1 cellular context compared by ENCODE assay signal in the genomic region with DNA sequence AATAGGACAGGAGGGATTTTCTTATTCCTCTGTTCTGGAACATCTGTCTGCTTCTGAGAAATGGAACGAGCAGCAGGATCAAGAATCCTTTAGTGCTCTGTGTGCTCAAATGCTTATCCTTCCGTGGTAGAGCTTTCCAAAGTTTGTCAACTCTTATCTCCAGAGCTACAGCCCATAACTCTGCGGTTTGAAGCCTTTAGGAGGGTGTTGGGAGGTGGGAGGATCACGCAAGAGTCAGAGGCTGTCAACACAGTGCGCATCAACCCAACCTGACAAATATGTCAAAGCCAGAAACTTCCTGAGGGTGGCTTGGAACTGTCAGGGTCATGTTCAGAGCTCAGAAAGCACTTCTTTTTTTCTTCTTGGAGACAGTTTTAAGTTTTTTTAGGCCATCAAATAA.
A peak's percentile ranks its signal among the peaks of the same experiment; 100 is the strongest.
TF ChIP-seq lines count a peak whose summit lies in the region.

No MANE protein-coding gene starts in this region.

TF ChIP-seq in K562, 482 proteins besides CTCF, POLR2A, EP300 and RAD21 (continued from another document and continues in another):
- TF ChIP-seq, protein P1, sequence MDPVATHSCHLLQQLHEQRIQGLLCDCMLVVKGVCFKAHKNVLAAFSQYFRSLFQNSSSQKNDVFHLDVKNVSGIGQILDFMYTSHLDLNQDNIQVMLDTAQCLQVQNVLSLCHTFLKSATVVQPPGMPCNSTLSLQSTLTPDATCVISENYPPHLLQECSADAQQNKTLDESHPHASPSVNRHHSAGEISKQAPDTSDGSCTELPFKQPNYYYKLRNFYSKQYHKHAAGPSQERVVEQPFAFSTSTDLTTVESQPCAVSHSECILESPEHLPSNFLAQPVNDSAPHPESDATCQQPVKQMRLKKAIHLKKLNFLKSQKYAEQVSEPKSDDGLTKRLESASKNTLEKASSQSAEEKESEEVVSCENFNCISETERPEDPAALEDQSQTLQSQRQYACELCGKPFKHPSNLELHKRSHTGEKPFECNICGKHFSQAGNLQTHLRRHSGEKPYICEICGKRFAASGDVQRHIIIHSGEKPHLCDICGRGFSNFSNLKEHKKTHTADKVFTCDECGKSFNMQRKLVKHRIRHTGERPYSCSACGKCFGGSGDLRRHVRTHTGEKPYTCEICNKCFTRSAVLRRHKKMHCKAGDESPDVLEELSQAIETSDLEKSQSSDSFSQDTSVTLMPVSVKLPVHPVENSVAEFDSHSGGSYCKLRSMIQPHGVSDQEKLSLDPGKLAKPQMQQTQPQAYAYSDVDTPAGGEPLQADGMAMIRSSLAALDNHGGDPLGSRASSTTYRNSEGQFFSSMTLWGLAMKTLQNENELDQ (CRISPR knock-in tag; IDR thresholded peaks at IDR 0.05; ENCODE audit: borderline replicate concordance): no peak
- TF ChIP-seq NUFIP1 (IDR thresholded peaks at IDR 0.05; ENCODE audit: partially characterized antibody) (no peak), CREB1 (IDR thresholded peaks at IDR 0.05) (peak; percentile 58; the same call in 1 of the 2 replicates), CREB1 (CRISPR knock-in tag; IDR thresholded peaks at IDR 0.05) (no peak), ZBTB7A (IDR thresholded peaks at IDR 0.05; ENCODE audit: borderline replicate concordance, control insufficient read depth, low read depth, low read length) (no peak), ZNF217 (CRISPR knock-in tag; IDR thresholded peaks at IDR 0.05) (no peak), ZNF239 (CRISPR knock-in tag; IDR thresholded peaks at IDR 0.05) (no peak), CBX5 (IDR thresholded peaks at IDR 0.05; ENCODE audit: borderline replicate concordance, low read depth) (no peak), BRD9 (IDR thresholded peaks at IDR 0.05; ENCODE audit: low read depth, partially characterized antibody) (no peak), MYC (IDR thresholded peaks at IDR 0.05; ENCODE audit: low read depth, low read length) (no peak), MYC (CRISPR knock-in tag; IDR thresholded peaks at IDR 0.05; ENCODE audit: borderline replicate concordance, low read depth) (no peak), CBFA2T2 (conservative IDR thresholded peaks at IDR 0.05) (peak; percentile 80), ZNF75A (CRISPR knock-in tag; IDR thresholded peaks at IDR 0.05) (no peak), ETV5 (CRISPR knock-in tag; IDR thresholded peaks at IDR 0.05; ENCODE audit: low read depth) (no peak), NR3C1 (CRISPR knock-in tag; IDR thresholded peaks at IDR 0.05) (no peak), SIN3A (IDR thresholded peaks at IDR 0.05; ENCODE audit: borderline replicate concordance in 2 of 2, control insufficient read depth in 1 of 2, low read depth in 2 of 2, low read length in 2 of 2) (no peak), MCM3 (IDR thresholded peaks at IDR 0.05) (no peak), SIN3B (IDR thresholded peaks at IDR 0.05; ENCODE audit: low read depth) (no peak), PML (IDR thresholded peaks at IDR 0.05; ENCODE audit: low read length) (peak; percentile 67), MAFK (IDR thresholded peaks at IDR 0.05; ENCODE audit: low read length) (no peak), MAFG (tag; conservative IDR thresholded peaks at IDR 0.05) (no peak), PHB (CRISPR knock-in tag; IDR thresholded peaks at IDR 0.05) (no peak), NR2C1 (IDR thresholded peaks at IDR 0.05) (no peak), NR2C1 (tag; IDR thresholded peaks at IDR 0.05) (no peak)
- TF ChIP-seq, protein P2, sequence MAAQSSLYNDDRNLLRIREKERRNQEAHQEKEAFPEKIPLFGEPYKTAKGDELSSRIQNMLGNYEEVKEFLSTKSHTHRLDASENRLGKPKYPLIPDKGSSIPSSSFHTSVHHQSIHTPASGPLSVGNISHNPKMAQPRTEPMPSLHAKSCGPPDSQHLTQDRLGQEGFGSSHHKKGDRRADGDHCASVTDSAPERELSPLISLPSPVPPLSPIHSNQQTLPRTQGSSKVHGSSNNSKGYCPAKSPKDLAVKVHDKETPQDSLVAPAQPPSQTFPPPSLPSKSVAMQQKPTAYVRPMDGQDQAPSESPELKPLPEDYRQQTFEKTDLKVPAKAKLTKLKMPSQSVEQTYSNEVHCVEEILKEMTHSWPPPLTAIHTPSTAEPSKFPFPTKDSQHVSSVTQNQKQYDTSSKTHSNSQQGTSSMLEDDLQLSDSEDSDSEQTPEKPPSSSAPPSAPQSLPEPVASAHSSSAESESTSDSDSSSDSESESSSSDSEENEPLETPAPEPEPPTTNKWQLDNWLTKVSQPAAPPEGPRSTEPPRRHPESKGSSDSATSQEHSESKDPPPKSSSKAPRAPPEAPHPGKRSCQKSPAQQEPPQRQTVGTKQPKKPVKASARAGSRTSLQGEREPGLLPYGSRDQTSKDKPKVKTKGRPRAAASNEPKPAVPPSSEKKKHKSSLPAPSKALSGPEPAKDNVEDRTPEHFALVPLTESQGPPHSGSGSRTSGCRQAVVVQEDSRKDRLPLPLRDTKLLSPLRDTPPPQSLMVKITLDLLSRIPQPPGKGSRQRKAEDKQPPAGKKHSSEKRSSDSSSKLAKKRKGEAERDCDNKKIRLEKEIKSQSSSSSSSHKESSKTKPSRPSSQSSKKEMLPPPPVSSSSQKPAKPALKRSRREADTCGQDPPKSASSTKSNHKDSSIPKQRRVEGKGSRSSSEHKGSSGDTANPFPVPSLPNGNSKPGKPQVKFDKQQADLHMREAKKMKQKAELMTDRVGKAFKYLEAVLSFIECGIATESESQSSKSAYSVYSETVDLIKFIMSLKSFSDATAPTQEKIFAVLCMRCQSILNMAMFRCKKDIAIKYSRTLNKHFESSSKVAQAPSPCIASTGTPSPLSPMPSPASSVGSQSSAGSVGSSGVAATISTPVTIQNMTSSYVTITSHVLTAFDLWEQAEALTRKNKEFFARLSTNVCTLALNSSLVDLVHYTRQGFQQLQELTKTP (IDR thresholded peaks at IDR 0.05; ENCODE audit: low read depth in 1 of 2, partially characterized antibody in 2 of 2): no peak
- TF ChIP-seq, protein P3, sequence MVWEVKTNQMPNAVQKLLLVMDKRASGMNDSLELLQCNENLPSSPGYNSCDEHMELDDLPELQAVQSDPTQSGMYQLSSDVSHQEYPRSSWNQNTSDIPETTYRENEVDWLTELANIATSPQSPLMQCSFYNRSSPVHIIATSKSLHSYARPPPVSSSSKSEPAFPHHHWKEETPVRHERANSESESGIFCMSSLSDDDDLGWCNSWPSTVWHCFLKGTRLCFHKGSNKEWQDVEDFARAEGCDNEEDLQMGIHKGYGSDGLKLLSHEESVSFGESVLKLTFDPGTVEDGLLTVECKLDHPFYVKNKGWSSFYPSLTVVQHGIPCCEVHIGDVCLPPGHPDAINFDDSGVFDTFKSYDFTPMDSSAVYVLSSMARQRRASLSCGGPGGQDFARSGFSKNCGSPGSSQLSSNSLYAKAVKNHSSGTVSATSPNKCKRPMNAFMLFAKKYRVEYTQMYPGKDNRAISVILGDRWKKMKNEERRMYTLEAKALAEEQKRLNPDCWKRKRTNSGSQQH (CRISPR knock-in tag; IDR thresholded peaks at IDR 0.05): no peak
- TF ChIP-seq, protein P4, sequence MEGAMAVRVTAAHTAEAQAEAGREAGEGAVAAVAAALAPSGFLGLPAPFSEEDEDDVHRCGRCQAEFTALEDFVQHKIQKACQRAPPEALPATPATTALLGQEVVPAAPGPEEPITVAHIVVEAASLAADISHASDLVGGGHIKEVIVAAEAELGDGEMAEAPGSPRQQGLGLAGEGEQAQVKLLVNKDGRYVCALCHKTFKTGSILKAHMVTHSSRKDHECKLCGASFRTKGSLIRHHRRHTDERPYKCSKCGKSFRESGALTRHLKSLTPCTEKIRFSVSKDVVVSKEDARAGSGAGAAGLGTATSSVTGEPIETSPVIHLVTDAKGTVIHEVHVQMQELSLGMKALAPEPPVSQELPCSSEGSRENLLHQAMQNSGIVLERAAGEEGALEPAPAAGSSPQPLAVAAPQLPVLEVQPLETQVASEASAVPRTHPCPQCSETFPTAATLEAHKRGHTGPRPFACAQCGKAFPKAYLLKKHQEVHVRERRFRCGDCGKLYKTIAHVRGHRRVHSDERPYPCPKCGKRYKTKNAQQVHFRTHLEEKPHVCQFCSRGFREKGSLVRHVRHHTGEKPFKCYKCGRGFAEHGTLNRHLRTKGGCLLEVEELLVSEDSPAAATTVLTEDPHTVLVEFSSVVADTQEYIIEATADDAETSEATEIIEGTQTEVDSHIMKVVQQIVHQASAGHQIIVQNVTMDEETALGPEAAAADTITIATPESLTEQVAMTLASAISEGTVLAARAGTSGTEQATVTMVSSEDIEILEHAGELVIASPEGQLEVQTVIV (CRISPR knock-in tag; IDR thresholded peaks at IDR 0.05; ENCODE audit: borderline replicate concordance): no peak
- TF ChIP-seq, protein P5, sequence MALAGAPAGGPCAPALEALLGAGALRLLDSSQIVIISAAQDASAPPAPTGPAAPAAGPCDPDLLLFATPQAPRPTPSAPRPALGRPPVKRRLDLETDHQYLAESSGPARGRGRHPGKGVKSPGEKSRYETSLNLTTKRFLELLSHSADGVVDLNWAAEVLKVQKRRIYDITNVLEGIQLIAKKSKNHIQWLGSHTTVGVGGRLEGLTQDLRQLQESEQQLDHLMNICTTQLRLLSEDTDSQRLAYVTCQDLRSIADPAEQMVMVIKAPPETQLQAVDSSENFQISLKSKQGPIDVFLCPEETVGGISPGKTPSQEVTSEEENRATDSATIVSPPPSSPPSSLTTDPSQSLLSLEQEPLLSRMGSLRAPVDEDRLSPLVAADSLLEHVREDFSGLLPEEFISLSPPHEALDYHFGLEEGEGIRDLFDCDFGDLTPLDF (CRISPR knock-in tag; IDR thresholded peaks at IDR 0.05): no peak
- TF ChIP-seq, protein P6, sequence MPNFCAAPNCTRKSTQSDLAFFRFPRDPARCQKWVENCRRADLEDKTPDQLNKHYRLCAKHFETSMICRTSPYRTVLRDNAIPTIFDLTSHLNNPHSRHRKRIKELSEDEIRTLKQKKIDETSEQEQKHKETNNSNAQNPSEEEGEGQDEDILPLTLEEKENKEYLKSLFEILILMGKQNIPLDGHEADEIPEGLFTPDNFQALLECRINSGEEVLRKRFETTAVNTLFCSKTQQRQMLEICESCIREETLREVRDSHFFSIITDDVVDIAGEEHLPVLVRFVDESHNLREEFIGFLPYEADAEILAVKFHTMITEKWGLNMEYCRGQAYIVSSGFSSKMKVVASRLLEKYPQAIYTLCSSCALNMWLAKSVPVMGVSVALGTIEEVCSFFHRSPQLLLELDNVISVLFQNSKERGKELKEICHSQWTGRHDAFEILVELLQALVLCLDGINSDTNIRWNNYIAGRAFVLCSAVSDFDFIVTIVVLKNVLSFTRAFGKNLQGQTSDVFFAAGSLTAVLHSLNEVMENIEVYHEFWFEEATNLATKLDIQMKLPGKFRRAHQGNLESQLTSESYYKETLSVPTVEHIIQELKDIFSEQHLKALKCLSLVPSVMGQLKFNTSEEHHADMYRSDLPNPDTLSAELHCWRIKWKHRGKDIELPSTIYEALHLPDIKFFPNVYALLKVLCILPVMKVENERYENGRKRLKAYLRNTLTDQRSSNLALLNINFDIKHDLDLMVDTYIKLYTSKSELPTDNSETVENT (CRISPR knock-in tag; IDR thresholded peaks at IDR 0.05): no peak
- TF ChIP-seq, protein P7, sequence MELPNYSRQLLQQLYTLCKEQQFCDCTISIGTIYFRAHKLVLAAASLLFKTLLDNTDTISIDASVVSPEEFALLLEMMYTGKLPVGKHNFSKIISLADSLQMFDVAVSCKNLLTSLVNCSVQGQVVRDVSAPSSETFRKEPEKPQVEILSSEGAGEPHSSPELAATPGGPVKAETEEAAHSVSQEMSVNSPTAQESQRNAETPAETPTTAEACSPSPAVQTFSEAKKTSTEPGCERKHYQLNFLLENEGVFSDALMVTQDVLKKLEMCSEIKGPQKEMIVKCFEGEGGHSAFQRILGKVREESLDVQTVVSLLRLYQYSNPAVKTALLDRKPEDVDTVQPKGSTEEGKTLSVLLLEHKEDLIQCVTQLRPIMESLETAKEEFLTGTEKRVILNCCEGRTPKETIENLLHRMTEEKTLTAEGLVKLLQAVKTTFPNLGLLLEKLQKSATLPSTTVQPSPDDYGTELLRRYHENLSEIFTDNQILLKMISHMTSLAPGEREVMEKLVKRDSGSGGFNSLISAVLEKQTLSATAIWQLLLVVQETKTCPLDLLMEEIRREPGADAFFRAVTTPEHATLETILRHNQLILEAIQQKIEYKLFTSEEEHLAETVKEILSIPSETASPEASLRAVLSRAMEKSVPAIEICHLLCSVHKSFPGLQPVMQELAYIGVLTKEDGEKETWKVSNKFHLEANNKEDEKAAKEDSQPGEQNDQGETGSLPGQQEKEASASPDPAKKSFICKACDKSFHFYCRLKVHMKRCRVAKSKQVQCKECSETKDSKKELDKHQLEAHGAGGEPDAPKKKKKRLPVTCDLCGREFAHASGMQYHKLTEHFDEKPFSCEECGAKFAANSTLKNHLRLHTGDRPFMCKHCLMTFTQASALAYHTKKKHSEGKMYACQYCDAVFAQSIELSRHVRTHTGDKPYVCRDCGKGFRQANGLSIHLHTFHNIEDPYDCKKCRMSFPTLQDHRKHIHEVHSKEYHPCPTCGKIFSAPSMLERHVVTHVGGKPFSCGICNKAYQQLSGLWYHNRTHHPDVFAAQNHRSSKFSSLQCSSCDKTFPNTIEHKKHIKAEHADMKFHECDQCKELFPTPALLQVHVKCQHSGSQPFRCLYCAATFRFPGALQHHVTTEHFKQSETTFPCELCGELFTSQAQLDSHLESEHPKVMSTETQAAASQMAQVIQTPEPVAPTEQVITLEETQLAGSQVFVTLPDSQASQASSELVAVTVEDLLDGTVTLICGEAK (IDR thresholded peaks at IDR 0.05): no peak
- TF ChIP-seq, protein P7 (CRISPR knock-in tag; IDR thresholded peaks at IDR 0.05): no peak
